Comparison of ENCODE assay signal across 12 cellular contexts in genomic region chr6:170555305-170555704, GRCh38. TPM values are rescaled to one million over a fixed set of nuclear protein-coding genes. Genes with fewer than 3 reads are reported as not detected.
DNase-seq lines count a peak whose midpoint lies in the region; ATAC-seq and TF ChIP-seq lines count a peak whose summit lies in the region.
"Had no signal": no experiment of that assay in that cellular context is flagged by ENCODE, and none has a peak within 500 bp of the region (broad histone marks: within the 10 kb centered on the region; RNA-seq: fewer than 3 reads in every experiment).

No MANE protein-coding gene starts in this region.

- ATAC-seq in HCT116: no peak
- no peak for ATAC-seq in WTC11
- no peak for ATAC-seq in GM19455 (IDR thresholded peaks at IDR 0.05; ENCODE audit: unreplicated experiment)

- peaks cover 12 to 16% of the 10 kb centered on the region in 2 experiments for H3K4me1 ChIP-seq in HCT116 (ENCODE audit: control insufficient read depth in 1 of 2, insufficient read depth in 2 of 2, low read length in 2 of 2)
- H3K4me1 ChIP-seq in iPS-20b (ENCODE audit: insufficient read depth, low read length): peaks cover 12% of the 10 kb centered on the region
- peaks cover 12 to 51% (median 43%) of the 10 kb centered on the region in 5 donors for H3K4me1 ChIP-seq in subcutaneous abdominal adipose tissue (ENCODE audit: control insufficient read depth in 5 of 5, insufficient read depth in 5 of 5, low read length in 5 of 5)

- intact Hi-C loops in HCT116 (cut with micrococcal nuclease): no loop called here

- H4K20me1 ChIP-seq in HCT116 (ENCODE audit: insufficient read depth): peaks cover 2% of the 10 kb centered on the region; the same call in 1 of the 2 replicates

- CTCF ChIA-PET in HCT116 (lab: Charles Lee) (no interaction called here), WTC11 (lab: Charles Lee) (no interaction called here)

- no peak overlapping the region for H3K4me3 Mint-ChIP-seq in WTC11
- H3K4me3 Mint-ChIP-seq: activated CD4-positive, alpha-beta memory T cell treated with anti-CD3 and anti-CD28 coated beads, Interleukin-2, amount 10 ng/mL, durations not matched to agents 7 days and 5 days had no signal

- POLR2A ChIA-PET in HCT116 (lab: Charles Lee): no interaction called here
- POLR2A ChIA-PET in WTC11 (lab: Charles Lee): no interaction called here

- H3K27ac ChIP-seq in HCT116 (ENCODE audit: low read depth, low read length): no peak overlapping the region; the same call in 1 of the 2 replicates
- no peak overlapping the region for H3K27ac ChIP-seq in WERI-Rb-1
- no peak overlapping the region for H3K27ac ChIP-seq in iPS-20b (ENCODE audit: low read length)
- H3K27ac ChIP-seq in subcutaneous abdominal adipose tissue (ENCODE audit: low read depth, low read length): no peak overlapping the region

- H3K36me3 Mint-ChIP-seq in WTC11: peaks cover 22% of the 10 kb centered on the region

- H3K4me3 ChIP-seq in HCT116 (replicated peaks in 1 of 2; ENCODE audit: low read depth in 1 of 2, low read length in 2 of 2) (peak overlapping the region; percentile 91 to 99), WERI-Rb-1 (ENCODE audit: low read depth, low read length) (peak overlapping the region; percentile 98), iPS-20b (ENCODE audit: low read length) (peak overlapping the region; percentile 89), subcutaneous abdominal adipose tissue (ENCODE audit: low read depth in 1 of 5, low read length in 5 of 5) (peak overlapping the region; percentile 83 to 100 (median 98))

- TF ChIP-seq POLR2A in HCT116 (IDR thresholded peaks at IDR 0.05; ENCODE audit: borderline replicate concordance, extremely low read depth, insufficient read depth, insufficient read length): no peak

- peaks cover 87% of the 10 kb centered on the region for H3K79me2 ChIP-seq in HCT116 (ENCODE audit: insufficient read depth, low read length)

- H3K9me3 ChIP-seq in HCT116 (ENCODE audit: control insufficient read depth in 1 of 2, insufficient read depth in 1 of 2, low read depth in 1 of 2, low read length in 2 of 2) (no peaks in the 10 kb centered on the region), WERI-Rb-1 (ENCODE audit: severe bottlenecking) (no peaks in the 10 kb centered on the region), iPS-20b (ENCODE audit: insufficient read depth, low read depth, low read length) (no peaks in the 10 kb centered on the region), subcutaneous abdominal adipose tissue (ENCODE audit: control insufficient read depth in 5 of 5, low read length in 5 of 5) (no peaks in the 10 kb centered on the region)

- H3K27me3 ChIP-seq in HCT116 (ENCODE audit: insufficient read depth, low read length) (no peaks in the 10 kb centered on the region), WERI-Rb-1 (ENCODE audit: insufficient read depth, low read depth, severe bottlenecking) (no peaks in the 10 kb centered on the region), iPS-20b (ENCODE audit: insufficient read depth, low read length) (no peaks in the 10 kb centered on the region), subcutaneous abdominal adipose tissue (ENCODE audit: control insufficient read depth in 5 of 5, insufficient read depth in 4 of 5, low read length in 5 of 5) (no peaks in the 10 kb centered on the region)

- H3K36me3 ChIP-seq in HCT116 (ENCODE audit: control insufficient read depth in 1 of 2, insufficient read depth in 2 of 2, low read length in 2 of 2): peaks cover 9 to 18% of the 10 kb centered on the region in 2 experiments; a peak in 3 of 4 replicates
- H3K36me3 ChIP-seq in WERI-Rb-1: peaks cover 30% of the 10 kb centered on the region
- peaks cover 25% of the 10 kb centered on the region for H3K36me3 ChIP-seq in iPS-20b (ENCODE audit: insufficient read depth, low read depth, low read length)
- peaks cover 0 to 25% (median 14%) of the 10 kb centered on the region in 5 donors for H3K36me3 ChIP-seq in subcutaneous abdominal adipose tissue (ENCODE audit: control insufficient read depth in 5 of 5, insufficient read depth in 5 of 5, low read length in 5 of 5)

- no peak for TF ChIP-seq CTCF in HCT116 (IDR thresholded peaks at IDR 0.05 in 2 of 3, conservative IDR thresholded peaks at IDR 0.05 in 1 of 3; ENCODE audit: borderline replicate concordance in 1 of 3, insufficient read depth in 1 of 3, low read depth in 2 of 3, low read length in 2 of 3)
- no peak for TF ChIP-seq CTCF in WERI-Rb-1 (IDR thresholded peaks at IDR 0.05; ENCODE audit: low read depth, low read length)
- TF ChIP-seq CTCF in WTC11 (IDR thresholded peaks at IDR 0.05): no peak

- H3K27ac Mint-ChIP-seq in WTC11: no peak overlapping the region
- H3K27ac Mint-ChIP-seq: activated CD4-positive, alpha-beta memory T cell treated with anti-CD3 and anti-CD28 coated beads, Interleukin-2, amount 10 ng/mL, durations not matched to agents 7 days and 5 days; brain had no signal

- H3K9me2 ChIP-seq in HCT116 (ENCODE audit: insufficient read depth): no peaks in the 10 kb centered on the region

- H3K9ac ChIP-seq in HCT116 (ENCODE audit: low read length): peak overlapping the region; percentile 99
- peak overlapping the region; percentile 91; the same call in 1 of the 2 replicates for H3K9ac ChIP-seq in iPS-20b (ENCODE audit: low read depth, low read length)
- peak overlapping the region; percentile 57 to 99 (median 99) for H3K9ac ChIP-seq in subcutaneous abdominal adipose tissue (ENCODE audit: low read length in 5 of 5)

- TF ChIP-seq RAD21 in HCT116 (IDR thresholded peaks at IDR 0.05; ENCODE audit: low read depth): no peak

- H3K9me3 Mint-ChIP-seq in WTC11: no peaks in the 10 kb centered on the region
- H3K9me3 Mint-ChIP-seq: activated CD4-positive, alpha-beta memory T cell treated with anti-CD3 and anti-CD28 coated beads, Interleukin-2, amount 10 ng/mL, durations not matched to agents 7 days and 5 days; brain had no signal

- BruUV-seq in HCT116 (replicated peaks; lab: Mats Ljungman, UMichigan): no TSS peak

- H3K4me1 Mint-ChIP-seq in WTC11: peaks cover 9% of the 10 kb centered on the region

- RAD21 ChIA-PET in HCT116 (lab: Charles Lee; ENCODE audit: low non-redundant PET in 1 of 2, low total read pairs in 2 of 2, uncharacterized antibody in 2 of 2, unreplicated experiment in 2 of 2): no interaction called here

- DNase-seq in HCT116 (ENCODE audit: low read depth, low spot score) (no peak), WERI-Rb-1 (no peak), WTC11 (ENCODE audit: low spot score) (no peak), iPS-NIHi7 (ENCODE audit: extremely low spot score) (no peak), NCI-H82 (lab: John Stamatoyannopoulos, UW) (no peak)
- DNase-seq: activated CD4-positive, alpha-beta memory T cell treated with anti-CD3 and anti-CD28 coated beads, Interleukin-2, amount 10 ng/mL, durations not matched to agents 7 days and 5 days; KBM-7; kidney glomerular epithelial cell had no signal

- H2AFZ ChIP-seq in HCT116 (ENCODE audit: low read depth, low read length, poor library complexity, severe bottlenecking): no peak overlapping the region

- no peaks in the 10 kb centered on the region for H3K27me3 Mint-ChIP-seq in WTC11 (ENCODE audit: low read depth)
- H3K27me3 Mint-ChIP-seq: activated CD4-positive, alpha-beta memory T cell treated with anti-CD3 and anti-CD28 coated beads, Interleukin-2, amount 10 ng/mL, durations not matched to agents 7 days and 5 days; brain had no signal

- H3K4me2 ChIP-seq in HCT116 (ENCODE audit: low read length): peak overlapping the region; percentile 93

TF ChIP-seq in HCT116, 20 proteins besides CTCF, POLR2A, EP300 and RAD21:
- no peak for TF ChIP-seq ATF3 (IDR thresholded peaks at IDR 0.05)
- no peak for TF ChIP-seq ELF1 (IDR thresholded peaks at IDR 0.05; ENCODE audit: borderline replicate concordance, low read depth)
- no peak for TF ChIP-seq SRF (IDR thresholded peaks at IDR 0.05; ENCODE audit: low read depth)
- TF ChIP-seq JUND (IDR thresholded peaks at IDR 0.05): no peak
- no peak for TF ChIP-seq ZFX (IDR thresholded peaks at IDR 0.05)
- TF ChIP-seq FOSL1 (IDR thresholded peaks at IDR 0.05; ENCODE audit: low read depth): no peak
- TF ChIP-seq EZH2phosphoT487 (IDR thresholded peaks at IDR 0.05; ENCODE audit: borderline replicate concordance): no peak
TF ChIP-seq in HCT116: peak in this region for 0.

TF ChIP-seq in WTC11, 78 proteins besides CTCF, POLR2A, EP300 and RAD21 (continues in another document):
- TF ChIP-seq USF2 (CRISPR knock-in tag; IDR thresholded peaks at IDR 0.05): no peak
- no peak for TF ChIP-seq TCF7 (CRISPR knock-in tag; IDR thresholded peaks at IDR 0.05; ENCODE audit: low read depth)
- no peak for TF ChIP-seq FOXK1 (CRISPR knock-in tag; IDR thresholded peaks at IDR 0.05)
- no peak for TF ChIP-seq EMX1 (CRISPR knock-in tag; IDR thresholded peaks at IDR 0.05)
- TF ChIP-seq ERG (CRISPR knock-in tag; IDR thresholded peaks at IDR 0.05): no peak

RNA-seq across cellular contexts. Expression of gene TBP, which starts 1.1 kb away (rescaled TPM):
- total RNA-seq in HCT116 (2021; ENCODE audit: unreplicated experiment): 22.7 TPM
- polyA plus RNA-seq in HCT116 (2012): 18.4 and 19.8 TPM in 2 replicates
- 20.2 to 20.9 TPM (median 20.6 TPM) in 3 replicates for total RNA-seq in WTC11 (2021)

RNA-seq across cellular contexts. Expression of gene PSMB1, which starts 2.2 kb away (rescaled TPM):
- total RNA-seq in HCT116 (2021; ENCODE audit: unreplicated experiment) (282 TPM), WTC11 (2021) (199 to 215 TPM (median 209 TPM) in 3 replicates)
- polyA plus RNA-seq in HCT116 (2012): 379 and 457 TPM in 2 replicates

RNA-seq across cellular contexts. Expression of gene PDCD2, which starts 29.1 kb away (rescaled TPM):
- total RNA-seq in HCT116 (2021; ENCODE audit: unreplicated experiment): 127 TPM
- polyA plus RNA-seq in HCT116 (2012): 68.5 and 76.6 TPM in 2 replicates
- 112 to 132 TPM (median 113 TPM) in 3 replicates for total RNA-seq in WTC11 (2021)
